Comparison of ENCODE assay signal across 1 cellular context in genomic region chr13:113023694-113024430, GRCh38.
TF ChIP-seq lines count a peak whose summit lies in the region.

No MANE protein-coding gene starts in this region.

TF ChIP-seq in GM23338, 12 proteins besides CTCF, POLR2A, EP300 and RAD21 (continued from another document):
- no peak for TF ChIP-seq ZNF462 (CRISPR knock-in tag; IDR thresholded peaks at IDR 0.05)
- TF ChIP-seq EZH2phosphoT487 (IDR thresholded peaks at IDR 0.05; ENCODE audit: unreplicated experiment): no peak
- TF ChIP-seq NANOG (IDR thresholded peaks at IDR 0.05; ENCODE audit: borderline replicate concordance): no peak
- no peak for TF ChIP-seq EZH2 (IDR thresholded peaks at IDR 0.05; ENCODE audit: low read depth, unreplicated experiment)
- TF ChIP-seq JUNB (IDR thresholded peaks at IDR 0.05; ENCODE audit: unreplicated experiment): no peak
